In genomic region chr9:107712390-107712789, GRCh38 we compare ENCODE assay signal across 10 cellular contexts.
A peak's percentile ranks its signal among the peaks of the same experiment; 100 is the strongest.
DNase-seq lines count a peak whose midpoint lies in the region; ATAC-seq and TF ChIP-seq lines count a peak whose summit lies in the region.
"Had no signal": no experiment of that assay in that cellular context is flagged by ENCODE, and none has a peak within 500 bp of the region (broad histone marks: within the 10 kb centered on the region; RNA-seq: fewer than 3 reads in every experiment).

No MANE protein-coding gene starts in this region.

- peak; percentile 86 for DNase-seq in ACHN
- peak; percentile 51 for DNase-seq in HS-5 (ENCODE audit: low read depth)
- peak; percentile 16 for DNase-seq in SKM-1 (lab: John Stamatoyannopoulos, UW; ENCODE audit: unreplicated experiment)
- DNase-seq in fibroblast of villous mesenchyme (ENCODE audit: low read depth) = peak; percentile 65
- DNase-seq in NCI-H187 treated with DMSO at 0.1 percent for 48 hours (lab: John Stamatoyannopoulos, UW) = no peak
- DNase-seq in activated gamma-delta T cell (lab: John Stamatoyannopoulos, UW) = no peak
- DNase-seq in retina = no peak
- DNase-seq: activated CD8-positive, alpha-beta memory T cell treated with anti-CD3 and anti-CD28 coated beads, Interleukin-2, amount 50 U/mL, for 4 hours; posterior cingulate gyrus had no signal

- in situ Hi-C loops in ACHN (cut with HindIII; ENCODE audit: low pct_ligation_motif_present, low pct_unique_long_range_greater_than_20kb, low sequenced_read_pairs) = no loop called here

- no peak overlapping the region for H3K4me3 ChIP-seq in fibroblast of villous mesenchyme (ENCODE audit: low read depth, low read length)

- TF ChIP-seq CTCF in fibroblast of villous mesenchyme (IDR thresholded peaks at IDR 0.05; ENCODE audit: insufficient read depth, low read depth, low read length) = peak; percentile 24

- no peak for ATAC-seq in HG03280 (IDR thresholded peaks at IDR 0.05; ENCODE audit: unreplicated experiment)

Comparison
In these comparisons a context has a peak if more than half of its experiments do, and no peak if none do; other contexts are left out.
1. DNase-seq: peak in ACHN (single experiment), HS-5 (single experiment), SKM-1 (single experiment) and fibroblast of villous mesenchyme (single experiment); none in NCI-H187 treated with DMSO at 0.1 percent for 48 hours (single experiment), activated gamma-delta T cell (single experiment) and retina (single experiment).